ENCODE assay signal across 9 cellular contexts in the genomic region with DNA sequence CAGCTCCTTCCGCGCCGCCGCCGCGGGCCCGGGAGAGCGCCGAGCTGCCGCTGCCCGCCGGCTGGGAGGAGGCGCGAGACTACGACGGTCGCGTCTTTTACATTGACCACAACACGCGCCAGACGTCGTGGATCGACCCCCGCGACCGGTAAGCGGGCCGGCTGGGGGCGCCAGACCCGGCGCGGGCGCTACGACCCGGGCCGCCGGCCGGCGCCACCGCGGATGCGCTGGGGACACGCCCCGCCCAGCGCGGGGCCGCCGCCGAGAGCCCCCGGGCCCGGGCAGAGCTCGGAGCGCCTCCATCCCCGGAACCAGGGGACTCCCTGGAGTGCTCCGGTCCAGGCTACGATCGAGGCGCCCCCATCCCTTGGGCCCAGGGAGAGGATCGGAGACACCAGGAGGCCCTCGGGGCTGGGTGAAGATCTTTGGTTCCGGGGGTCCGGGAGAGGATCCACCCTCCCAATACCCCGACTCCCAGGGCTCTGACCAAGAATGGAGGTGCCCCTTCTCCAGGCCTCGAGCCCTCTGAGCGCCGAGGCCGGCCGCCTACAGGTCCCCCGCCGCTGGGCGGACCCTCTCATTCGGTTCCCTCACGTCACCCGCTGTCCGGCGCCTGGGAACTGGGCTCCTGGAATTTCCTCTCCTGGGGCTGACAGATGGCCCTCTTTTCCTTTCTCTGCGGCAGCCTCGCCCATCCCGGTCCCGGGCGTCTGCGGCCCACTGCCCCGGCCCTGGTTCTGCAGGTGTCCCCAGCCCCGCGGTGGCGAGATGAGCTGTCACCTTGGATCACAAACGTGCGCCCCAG. TPM values are rescaled to one million over a fixed set of nuclear protein-coding genes. Genes with fewer than 3 reads are reported as not detected.
A peak's percentile ranks its signal among the peaks of the same experiment; 100 is the strongest.
DNase-seq lines count a peak whose midpoint lies in the region; ATAC-seq and TF ChIP-seq lines count a peak whose summit lies in the region.
"Had no signal": no experiment of that assay in that cellular context is flagged by ENCODE, and none has a peak within 500 bp of the region (broad histone marks: within the 10 kb centered on the region; RNA-seq: fewer than 3 reads in every experiment).

No MANE protein-coding gene starts in this region.

- H3K36me3 ChIP-seq in SJSA1: peaks cover 15% of the 10 kb centered on the region

- DNase-seq in CD14-positive monocyte (ENCODE audit: low spot score): no peak
- peak; percentile 44 to 47 for DNase-seq in SJSA1 (ENCODE audit: low read depth in 1 of 2, low spot score in 2 of 2)
- DNase-seq in endothelial cell (ENCODE audit: low spot score): peak; percentile 39
- peak; percentile 51 for DNase-seq in myocyte (ENCODE audit: low read depth)
- no peak for DNase-seq in NCI-H2081 treated with DMSO at 0.1 percent for 48 hours (lab: John Stamatoyannopoulos, UW)
- no peak for DNase-seq in dedifferentiated amniotic fluid mesenchymal stem cell (ENCODE audit: extremely low spot score)

- H3K36me3 Mint-ChIP-seq in CD14-positive monocyte: peaks cover 4 to 9% of the 10 kb centered on the region in 2 donors
- no peaks in the 10 kb centered on the region for H3K36me3 Mint-ChIP-seq in endothelial cell (ENCODE audit: low read depth, unreplicated experiment)

- peak overlapping the region; percentile 66 for H3K4me3 ChIP-seq in SJSA1

- intact Hi-C loops in CD14-positive monocyte (cut with micrococcal nuclease): no loop called here

- peak; percentile 28 for ATAC-seq in GM21381 (IDR thresholded peaks at IDR 0.05; ENCODE audit: unreplicated experiment)
- ATAC-seq in HG02970 (IDR thresholded peaks at IDR 0.05; ENCODE audit: low FRiP score, unreplicated experiment): no peak

- TF ChIP-seq CTCF in CD14-positive monocyte (IDR thresholded peaks at IDR 0.05) (no peak), endothelial cell (IDR thresholded peaks at IDR 0.05; ENCODE audit: unreplicated experiment) (no peak)

- H3K9me3 Mint-ChIP-seq in CD14-positive monocyte: peaks cover 0 to 21% (median 6%) of the 10 kb centered on the region in 7 donors
- H3K9me3 Mint-ChIP-seq in endothelial cell (ENCODE audit: unreplicated experiment): no peaks in the 10 kb centered on the region

- no peaks in the 10 kb centered on the region for H3K9me3 ChIP-seq in SJSA1 (replicated peaks)

- peaks cover 50% of the 10 kb centered on the region for H3K4me1 ChIP-seq in SJSA1 (replicated peaks)

- peaks cover 7 to 51% (median 11%) of the 10 kb centered on the region in 3 donors for H3K27me3 Mint-ChIP-seq in CD14-positive monocyte (ENCODE audit: low read depth in 3 of 3)
- H3K27me3 Mint-ChIP-seq in endothelial cell (ENCODE audit: unreplicated experiment): peaks cover 6% of the 10 kb centered on the region

- H3K27ac Mint-ChIP-seq in CD14-positive monocyte: no peak overlapping the region
- peak overlapping the region; percentile 90 for H3K27ac Mint-ChIP-seq in endothelial cell (ENCODE audit: unreplicated experiment)

- peak overlapping the region; percentile 80 for H3K27ac ChIP-seq in SJSA1

- H3K4me3 Mint-ChIP-seq in CD14-positive monocyte (peak overlapping the region; percentile 79 to 80), endothelial cell (ENCODE audit: unreplicated experiment) (peak overlapping the region; percentile 92)

- no peaks in the 10 kb centered on the region for H3K27me3 ChIP-seq in SJSA1 (replicated peaks)

- H3K4me1 Mint-ChIP-seq in CD14-positive monocyte: peaks cover 39% of the 10 kb centered on the region
- peaks cover 34% of the 10 kb centered on the region for H3K4me1 Mint-ChIP-seq in endothelial cell (ENCODE audit: unreplicated experiment)

RNA-seq across cellular contexts. Expression of gene CLDN34, which starts 48.8 kb away (rescaled TPM):
- polyA plus RNA-seq in CD14-positive monocyte: not detected
- not detected in 2 replicates for total RNA-seq in SJSA1 (2014; rRNA removed; shearing (Covaris generic))
- 0.64 TPM for total RNA-seq in endothelial cell (ENCODE audit: unreplicated experiment)
- total RNA-seq in myocyte: not detected in 2 replicates
- 0.18 TPM for polyA plus RNA-seq in myocyte (2012)
- total RNA-seq: HT1080 had no signal

Comparison
In these comparisons a context has a peak if more than half of its experiments do, and no peak if none do; other contexts are left out.
1. DNase-seq: peak in SJSA1 (2 of 2), endothelial cell (single experiment) and myocyte (single experiment); none in CD14-positive monocyte (single experiment), NCI-H2081 treated with DMSO at 0.1 percent for 48 hours (single experiment) and dedifferentiated amniotic fluid mesenchymal stem cell (single experiment).